Comparison of ENCODE assay signal across 24 cellular contexts in the genomic region with DNA sequence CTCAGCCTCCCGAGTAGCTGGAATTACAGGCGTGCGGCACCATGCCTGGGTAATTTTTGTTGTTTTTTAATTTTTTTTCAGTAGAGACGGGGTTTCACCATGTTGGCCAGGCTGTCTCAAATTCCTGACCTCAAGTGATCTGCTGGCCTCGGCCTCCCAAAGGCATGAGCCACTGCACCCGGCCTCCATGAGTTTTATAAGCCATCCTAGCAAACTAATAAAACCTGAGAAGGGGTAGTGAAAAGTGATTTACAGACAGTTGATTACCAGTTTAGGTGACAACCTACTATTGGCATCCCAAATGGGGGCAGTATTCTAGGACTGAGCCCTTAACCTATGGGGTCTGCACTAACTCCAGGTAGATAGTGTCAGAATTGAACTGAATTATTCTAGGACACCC. TPM values are rescaled to one million over a fixed set of nuclear protein-coding genes. Genes with fewer than 3 reads are reported as not detected.
DNase-seq lines count a peak whose midpoint lies in the region; ATAC-seq and TF ChIP-seq lines count a peak whose summit lies in the region.
"Had no signal": no experiment of that assay in that cellular context is flagged by ENCODE, and none has a peak within 500 bp of the region (broad histone marks: within the 10 kb centered on the region; RNA-seq: fewer than 3 reads in every experiment).

No MANE protein-coding gene starts in this region.

- H3K9me1 ChIP-seq in IMR-90 (ENCODE audit: insufficient read depth, low read length), result peaks cover 13% of the 10 kb centered on the region

- no peak overlapping the region for H2AK9ac ChIP-seq in IMR-90 (replicated peaks; ENCODE audit: low read depth, low read length, poor library complexity)

- no peak for TF ChIP-seq RAD21 in IMR-90 (IDR thresholded peaks at IDR 0.05; ENCODE audit: low read length)

- intact Hi-C loops in IMR-90 (cut with micrococcal nuclease), result loop anchor here (10.0 kb wide), 1 partner anchor 407 kb away; no protein-coding TSS in a partner anchor

- H3K4ac ChIP-seq in IMR-90 (ENCODE audit: low read depth, low read length) (peak overlapping the region; percentile 37), trophoblast cell (ENCODE audit: low read depth, low read length) (no peak overlapping the region)

- no peak for TF ChIP-seq POLR2A in IMR-90 (IDR thresholded peaks at IDR 0.05; ENCODE audit: low read depth, low read length)

- peaks cover 16% of the 10 kb centered on the region for H3K27me3 Mint-ChIP-seq in activated CD8-positive, alpha-beta memory T cell treated with anti-CD3 and anti-CD28 coated beads, Interleukin-2, amount 10 ng/mL, durations not matched to agents 7 days and 5 days

- no peak overlapping the region; a peak in 1 of 4 replicates for H4K8ac ChIP-seq in IMR-90 (ENCODE audit: low read depth in 2 of 2, low read length in 2 of 2)
- no peak overlapping the region for H4K8ac ChIP-seq in trophoblast cell (ENCODE audit: low read depth, low read length)

- BruUV-seq in IMR-90 (replicated peaks; lab: Mats Ljungman, UMichigan), result no TSS peak

- no peaks in the 10 kb centered on the region for H3K79me2 ChIP-seq in trophoblast cell (ENCODE audit: control insufficient read depth, insufficient read depth, low read length, poor library complexity)

- H3K36me3 Mint-ChIP-seq in activated CD8-positive, alpha-beta memory T cell treated with anti-CD3 and anti-CD28 coated beads, Interleukin-2, amount 10 ng/mL, durations not matched to agents 7 days and 5 days, result no peaks in the 10 kb centered on the region
- H3K36me3 Mint-ChIP-seq: CD8-positive, alpha-beta T cell had no signal

- no peak overlapping the region for H3K27ac Mint-ChIP-seq in activated CD8-positive, alpha-beta memory T cell treated with anti-CD3 and anti-CD28 coated beads, Interleukin-2, amount 10 ng/mL, durations not matched to agents 7 days and 5 days
- H3K27ac Mint-ChIP-seq: B cell; CD4-positive, alpha-beta T cell; CD8-positive, alpha-beta T cell had no signal

- no peak overlapping the region for H3K23ac ChIP-seq in IMR-90 (ENCODE audit: low read depth, low read length)
- no peak overlapping the region for H3K23ac ChIP-seq in trophoblast cell (ENCODE audit: low read length)

- H3K56ac ChIP-seq in IMR-90 (ENCODE audit: extremely low read depth, insufficient read depth, low read length), result no peak overlapping the region

- in situ Hi-C loops in IMR-90 (cut with MboI; ENCODE audit: low sequenced_read_pairs), result no loop called here

- peak overlapping the region; percentile 49 for H2BK12ac ChIP-seq in trophoblast cell (ENCODE audit: low read length)

- no peaks in the 10 kb centered on the region for H3K27me3 ChIP-seq in IMR-90 (ENCODE audit: control insufficient read depth, insufficient read depth, low read length)
- H3K27me3 ChIP-seq in trophoblast cell (ENCODE audit: insufficient read depth, low read length), result no peaks in the 10 kb centered on the region
- H3K27me3 ChIP-seq: BLaER1 treated with 17β-estradiol and CSF1 and Interleukin-3, amounts not matched to agents 10 nM and 100 nM had no signal

- peak overlapping the region; percentile 36 for H2BK120ac ChIP-seq in IMR-90 (ENCODE audit: low read depth, low read length)
- H2BK120ac ChIP-seq in trophoblast cell (ENCODE audit: insufficient read depth, low read length, poor library complexity), result no peak overlapping the region

- H2BK20ac ChIP-seq in IMR-90 (ENCODE audit: low read depth, low read length), result peak overlapping the region; percentile 61

- peak overlapping the region; percentile 91; the same call in 2 of the 3 replicates for H2BK15ac ChIP-seq in IMR-90 (ENCODE audit: low read depth, low read length)

- WGBS in IMR-90 (ENCODE audit: extremely low coverage in 2 of 2, insufficient read length in 1 of 2), 2 experiments, result no CpG with 5 or more reads among the region's 6 CpGs
- WGBS in trophoblast cell (ENCODE audit: extremely low coverage, insufficient coverage, insufficient read length), result no CpG with 5 or more reads among the region's 6 CpGs

- H3K79me1 ChIP-seq in IMR-90 (ENCODE audit: low read depth in 1 of 2, low read length in 2 of 2) (peaks cover 0 to 17% of the 10 kb centered on the region in 2 experiments; a peak in 1 of 4 replicates), trophoblast cell (ENCODE audit: low read length) (peaks cover 17% of the 10 kb centered on the region)

- peaks cover 15% of the 10 kb centered on the region for H3K4me1 Mint-ChIP-seq in activated CD8-positive, alpha-beta memory T cell treated with anti-CD3 and anti-CD28 coated beads, Interleukin-2, amount 10 ng/mL, durations not matched to agents 7 days and 5 days

- H3K4me2 ChIP-seq in IMR-90 (ENCODE audit: low read depth, low read length) (no peak overlapping the region), trophoblast cell (ENCODE audit: low read length) (no peak overlapping the region)
- H3K4me2 ChIP-seq: A549 had no signal

- H4K20me1 ChIP-seq in IMR-90 (ENCODE audit: insufficient read depth, low read length), result no peaks in the 10 kb centered on the region
- H4K20me1 ChIP-seq: BLaER1 treated with 17β-estradiol and CSF1 and Interleukin-3, amounts not matched to agents 10 nM and 100 nM had no signal

- H3K18ac ChIP-seq in IMR-90 (ENCODE audit: low read depth, low read length), result peak overlapping the region; percentile 71; the same call in 1 of the 2 replicates
- no peak overlapping the region for H3K18ac ChIP-seq in trophoblast cell (ENCODE audit: low read length)

- H2BK5ac ChIP-seq in IMR-90 (ENCODE audit: low read depth, low read length, poor library complexity, severe bottlenecking) (peak overlapping the region; percentile 1), trophoblast cell (ENCODE audit: low read depth, low read length, poor library complexity) (no peak overlapping the region)

- no peak overlapping the region for H2AFZ ChIP-seq in IMR-90 (replicated peaks; ENCODE audit: low read length, poor library complexity)
- H2AFZ ChIP-seq in trophoblast cell (ENCODE audit: insufficient read depth, low read length, poor library complexity), result no peak overlapping the region

- peaks cover 24% of the 10 kb centered on the region for H3K4me1 ChIP-seq in IMR-90 (ENCODE audit: control insufficient read depth, insufficient read depth, low read length)
- peaks cover 5 to 12% of the 10 kb centered on the region in 2 experiments for H3K4me1 ChIP-seq in trophoblast cell (ENCODE audit: control insufficient read depth in 1 of 2, insufficient read depth in 2 of 2, low read length in 2 of 2)

- CTCF ChIA-PET in activated CD8-positive, alpha-beta memory T cell treated with anti-CD3 and anti-CD28 coated beads, Interleukin-2, amount 10 ng/mL, durations not matched to agents 7 days and 5 days (lab: Charles Lee), result no interaction called here
- CTCF ChIA-PET in IMR-90 (lab: Yijun Ruan, JAX), result no interaction called here

- H2AK5ac ChIP-seq in IMR-90 (ENCODE audit: low read depth, low read length), result peak overlapping the region; percentile 13; the same call in 1 of the 2 replicates
- H2AK5ac ChIP-seq in trophoblast cell (ENCODE audit: low read length), result no peak overlapping the region

- no peak for ATAC-seq in activated CD8-positive, alpha-beta memory T cell treated with anti-CD3 and anti-CD28 coated beads, Interleukin-2, amount 10 ng/mL, durations not matched to agents 7 days and 5 days
- no peak for ATAC-seq in IMR-90 (ENCODE audit: low read depth)
- ATAC-seq: A549; CD8-positive, alpha-beta T cell; GM12878 had no signal

- no peak overlapping the region; the same call in 1 of the 2 replicates for H4K5ac ChIP-seq in IMR-90 (ENCODE audit: low read depth, low read length)

- no peak overlapping the region for H3K4me3 Mint-ChIP-seq in activated CD8-positive, alpha-beta memory T cell treated with anti-CD3 and anti-CD28 coated beads, Interleukin-2, amount 10 ng/mL, durations not matched to agents 7 days and 5 days
- H3K4me3 Mint-ChIP-seq: B cell; CD4-positive, alpha-beta T cell; CD8-positive, alpha-beta T cell had no signal

- no peaks in the 10 kb centered on the region for H3K36me3 ChIP-seq in IMR-90 (ENCODE audit: control insufficient read depth, insufficient read depth, low read length)
- H3K36me3 ChIP-seq in trophoblast cell (ENCODE audit: control insufficient read depth in 1 of 2, insufficient read depth in 2 of 2, low read length in 2 of 2), result no peaks in the 10 kb centered on the region
- H3K36me3 ChIP-seq: BLaER1 treated with 17β-estradiol and CSF1 and Interleukin-3, amounts not matched to agents 10 nM and 100 nM had no signal

- H3K9me3 ChIP-seq in IMR-90 (ENCODE audit: control insufficient read depth, insufficient read depth, low read length), result no peaks in the 10 kb centered on the region
- no peaks in the 10 kb centered on the region for H3K9me3 ChIP-seq in trophoblast cell (ENCODE audit: insufficient read depth, low read depth, low read length)
- H3K9me3 ChIP-seq: A549; BLaER1 treated with 17β-estradiol and CSF1 and Interleukin-3, amounts not matched to agents 10 nM and 100 nM; Caco-2 had no signal

- H3K9ac ChIP-seq in IMR-90 (ENCODE audit: low read depth, low read length) (no peak overlapping the region), trophoblast cell (ENCODE audit: low read length) (no peak overlapping the region)
- H3K9ac ChIP-seq: BLaER1 treated with 17β-estradiol and CSF1 and Interleukin-3, amounts not matched to agents 10 nM and 100 nM had no signal

- H4K91ac ChIP-seq in IMR-90 (ENCODE audit: insufficient read depth, low read depth, low read length) (peak overlapping the region; percentile 24; the same call in 1 of the 2 replicates), trophoblast cell (ENCODE audit: low read depth, low read length) (no peak overlapping the region)

- POLR2A ChIA-PET in IMR-90 (lab: Charles Lee; ENCODE audit: unreplicated experiment), result no interaction called here

- no peak overlapping the region for H3K27ac ChIP-seq in IMR-90 (ENCODE audit: insufficient read depth, low read length)
- H3K27ac ChIP-seq in trophoblast cell (ENCODE audit: low read depth, low read length), result no peak overlapping the region
- H3K27ac ChIP-seq: 22Rv1, C4-2B had no signal

- no peaks in the 10 kb centered on the region for H3K9me3 Mint-ChIP-seq in activated CD8-positive, alpha-beta memory T cell treated with anti-CD3 and anti-CD28 coated beads, Interleukin-2, amount 10 ng/mL, durations not matched to agents 7 days and 5 days (ENCODE audit: low read depth)
- H3K9me3 Mint-ChIP-seq: CD4-positive, alpha-beta T cell; CD8-positive, alpha-beta T cell had no signal

- H3K4me3 ChIP-seq in IMR-90 (ENCODE audit: insufficient read depth, low read depth, low read length), result no peak overlapping the region
- H3K4me3 ChIP-seq in trophoblast cell (ENCODE audit: low read depth, low read length), result no peak overlapping the region
- H3K4me3 ChIP-seq: A549; BLaER1 treated with 17β-estradiol and CSF1 and Interleukin-3, amounts not matched to agents 10 nM and 100 nM; GM12878 had no signal

- DNase-seq in activated CD8-positive, alpha-beta memory T cell treated with anti-CD3 and anti-CD28 coated beads, Interleukin-2, amount 10 ng/mL, durations not matched to agents 7 days and 5 days, result peak; percentile 16
- no peak for DNase-seq in activated CD8-positive, alpha-beta memory T cell treated with anti-CD3 and anti-CD28 coated beads, Interleukin-2, amount 50 U/mL, for 4 hours
- DNase-seq in IMR-90 (no peak), left kidney (ENCODE audit: low read depth, low spot score) (peak; percentile 56), trophoblast cell (peak in 1 of 2 donors; percentile 38), HK-2 (ENCODE audit: unreplicated experiment) (no peak), DMS153 (lab: John Stamatoyannopoulos, UW) (no peak)
- no peak for DNase-seq in effector CD4-positive, alpha-beta T cell
- DNase-seq: AML-193; Caco-2; Calu3; CD4-positive, alpha-beta T cell; CD8-positive, alpha-beta T cell; DMS53; DMS79; DND-41; EL; GDM1 had no signal

- TF ChIP-seq CTCF in IMR-90 (conservative IDR thresholded peaks at IDR 0.05; ENCODE audit: low read depth, low read length), result no peak

- dilution Hi-C loops in IMR-90 (cut with HindIII; ENCODE audit: low sequenced_read_pairs, unreplicated experiment), result no loop called here

- peak overlapping the region; percentile 22; the same call in 1 of the 2 replicates for H3K14ac ChIP-seq in IMR-90 (replicated peaks; ENCODE audit: low read depth, low read length)
- H3K14ac ChIP-seq in trophoblast cell (ENCODE audit: low read length), result no peak overlapping the region

- no peak overlapping the region for H4K12ac ChIP-seq in trophoblast cell (ENCODE audit: low read depth, low read length)

RNA-seq across cellular contexts. Expression of a gene that starts 6.4 kb away (rescaled TPM):
- total RNA-seq in activated CD8-positive, alpha-beta memory T cell treated with anti-CD3 and anti-CD28 coated beads, Interleukin-2, amount 10 ng/mL, durations not matched to agents 7 days and 5 days, result 1 to 10 TPM; 2.8 to 4.7 TPM
- total RNA-seq in IMR-90 (2012; rRNA removed), result 12.7 and 16.4 TPM in 2 replicates
- polyA plus RNA-seq in IMR-90 (2012; rRNA removed), result 22.4 and 36.9 TPM in 2 replicates
- 18.2 and 24.6 TPM in 2 replicates for polyA plus RNA-seq in IMR-90 (2012; cell fraction: cytosol; rRNA removed)
- polyA plus RNA-seq in IMR-90 (2012; cell fraction: nucleus; rRNA removed; ENCODE audit: low replicate concordance), result 41.2 and 51.8 TPM in 2 replicates
- 33.1 and 34.6 TPM in 2 replicates for polyA plus RNA-seq in trophoblast cell (2013)

Comparison
In these comparisons a context has a peak if more than half of its experiments do, and no peak if none do; other contexts are left out.
1. DNase-seq: peak in activated CD8-positive, alpha-beta memory T cell treated with anti-CD3 and anti-CD28 coated beads, Interleukin-2, amount 10 ng/mL, durations not matched to agents 7 days and 5 days (single experiment) and left kidney (single experiment); none in activated CD8-positive, alpha-beta memory T cell treated with anti-CD3 and anti-CD28 coated beads, Interleukin-2, amount 50 U/mL, for 4 hours (single experiment), IMR-90 (single experiment), HK-2 (single experiment), DMS153 (single experiment) and effector CD4-positive, alpha-beta T cell (single experiment).